Comparison of ENCODE assay signal across 9 cellular contexts in genomic region chr15:92902020-92902419, GRCh38. TPM values are rescaled to one million over a fixed set of nuclear protein-coding genes. Genes with fewer than 3 reads are reported as not detected.
A peak's percentile ranks its signal among the peaks of the same experiment; 100 is the strongest.
DNase-seq lines count a peak whose midpoint lies in the region; ATAC-seq and TF ChIP-seq lines count a peak whose summit lies in the region.
"Had no signal": no experiment of that assay in that cellular context is flagged by ENCODE, and none has a peak within 500 bp of the region (broad histone marks: within the 10 kb centered on the region; RNA-seq: fewer than 3 reads in every experiment).

No MANE protein-coding gene starts in this region.

- no peak overlapping the region for H2BK5ac ChIP-seq in mesendoderm (ENCODE audit: low read length)

- intact Hi-C loops in Right ventricle myocardium superior (cut with DNase I): loop anchor here (5.0 kb wide), 1 partner anchor 70 kb away; no protein-coding TSS in a partner anchor
- intact Hi-C loops in body of pancreas (cut with DNase I): no loop called here
- intact Hi-C loops in vagina (cut with DNase I): loop anchor here (5.0 kb wide), 2 partner anchors 80 to 95 kb away; no protein-coding TSS in a partner anchor

- no peak overlapping the region for H4K8ac ChIP-seq in mesendoderm (ENCODE audit: low read depth, low read length)

- peaks cover 0 to 62% of the 10 kb centered on the region in 2 donors for H3K4me1 ChIP-seq in right atrium auricular region
- peaks cover 51% of the 10 kb centered on the region for H3K4me1 ChIP-seq in body of pancreas
- H3K4me1 ChIP-seq in mesendoderm (ENCODE audit: control insufficient read depth, low read depth, low read length): peaks cover 4% of the 10 kb centered on the region
- peaks cover 63% of the 10 kb centered on the region for H3K4me1 ChIP-seq in vagina

- H4K5ac ChIP-seq in mesendoderm (ENCODE audit: low read length): no peak overlapping the region

- no peak overlapping the region for H3K23ac ChIP-seq in mesendoderm (ENCODE audit: low read length)

- no peak overlapping the region for H3K4me2 ChIP-seq in mesendoderm (ENCODE audit: low read length)

- peak overlapping the region; percentile 60 to 62 for H3K4me3 ChIP-seq in right atrium auricular region
- H3K4me3 ChIP-seq in body of pancreas: peak overlapping the region in 1 of 2 donors; percentile 77
- no peak overlapping the region for H3K4me3 ChIP-seq in mesendoderm (ENCODE audit: low read length)
- H3K4me3 ChIP-seq in vagina: peak overlapping the region; percentile 50 to 55

- H3K36me3 ChIP-seq in right atrium auricular region (peaks cover 7% of the 10 kb centered on the region), body of pancreas (replicated peaks in 1 of 2; ENCODE audit: insufficient read depth in 1 of 2, low read depth in 2 of 2) (no peaks in the 10 kb centered on the region), mesendoderm (ENCODE audit: control insufficient read depth, insufficient read depth, low read length) (no peaks in the 10 kb centered on the region), vagina (peaks cover 0 to 11% of the 10 kb centered on the region in 2 donors)

- H3K9me3 ChIP-seq in right atrium auricular region (no peaks in the 10 kb centered on the region), body of pancreas (no peaks in the 10 kb centered on the region), vagina (no peaks in the 10 kb centered on the region)

- H3K27me3 ChIP-seq in right atrium auricular region: no peaks in the 10 kb centered on the region
- H3K27me3 ChIP-seq in body of pancreas: no peaks in the 10 kb centered on the region
- no peaks in the 10 kb centered on the region for H3K27me3 ChIP-seq in mesendoderm (ENCODE audit: insufficient read depth, low read length, poor library complexity)
- no peaks in the 10 kb centered on the region for H3K27me3 ChIP-seq in vagina

- H3K18ac ChIP-seq in mesendoderm (ENCODE audit: low read length): no peak overlapping the region

- H3K4ac ChIP-seq in mesendoderm (ENCODE audit: low read depth, low read length): no peak overlapping the region

- WGBS in body of pancreas, 2 donors: 0% methylated on average over 2 of the region's 2 CpGs
- WGBS in mesendoderm (ENCODE audit: extremely low coverage, insufficient coverage, low lambda C conversion rate): no CpG with 5 or more reads among the region's 2 CpGs

- peak overlapping the region; percentile 92 to 97 for H3K27ac ChIP-seq in right atrium auricular region
- H3K27ac ChIP-seq in body of pancreas: peak overlapping the region in 3 of 4 donors; percentile 96 to 99 (median 98)
- no peak overlapping the region for H3K27ac ChIP-seq in mesendoderm (ENCODE audit: low read depth, low read length)
- peak overlapping the region; percentile 97 for H3K27ac ChIP-seq in vagina

- TF ChIP-seq POLR2A in body of pancreas (IDR thresholded peaks at IDR 0.05): no peak
- TF ChIP-seq POLR2A in vagina (IDR thresholded peaks at IDR 0.05): no peak

- no peak overlapping the region for H2AK5ac ChIP-seq in mesendoderm (ENCODE audit: low read length)

- ATAC-seq in Right ventricle myocardium superior (ENCODE audit: poor library complexity) (no peak), body of pancreas (no peak)

- no peak for DNase-seq in right atrium auricular region (ENCODE audit: low spot score)
- no peak for DNase-seq in Right ventricle myocardium superior
- no peak for DNase-seq in body of pancreas
- no peak for DNase-seq in mesendoderm
- no peak for DNase-seq in vagina (ENCODE audit: extremely low spot score in 2 of 2)
- DNase-seq in NCI-H1092 treated with DMSO at 0.1 percent for 48 hours (lab: John Stamatoyannopoulos, UW): no peak
- DNase-seq in 8988T: no peak
- no peak for DNase-seq in SW480 (ENCODE audit: low spot score)
- DNase-seq: NCI-H510A treated with DMSO at 0.1 percent for 48 hours had no signal

- no peak overlapping the region for H2BK15ac ChIP-seq in mesendoderm (replicated peaks; ENCODE audit: low read depth)

- H2BK120ac ChIP-seq in mesendoderm (ENCODE audit: low read depth, low read length): no peak overlapping the region

- H3K9ac ChIP-seq in mesendoderm (ENCODE audit: low read length): peak overlapping the region; percentile 50

- H3K79me1 ChIP-seq in mesendoderm (ENCODE audit: low read length): no peaks in the 10 kb centered on the region

- no peak overlapping the region for H3K56ac ChIP-seq in mesendoderm (ENCODE audit: low read length)

- TF ChIP-seq CTCF in right atrium auricular region (IDR thresholded peaks at IDR 0.05): no peak
- no peak for TF ChIP-seq CTCF in body of pancreas (IDR thresholded peaks at IDR 0.05)
- TF ChIP-seq CTCF in vagina (IDR thresholded peaks at IDR 0.05): no peak

- H3K79me2 ChIP-seq in mesendoderm (ENCODE audit: control insufficient read depth, insufficient read depth, low read length): peaks cover 57% of the 10 kb centered on the region

RNA-seq across cellular contexts. Expression of gene CHD2, which starts 1.9 kb away (rescaled TPM):
- total RNA-seq in right atrium auricular region: 10 to 100 TPM; 31.1 to 37.9 TPM
- 43.5 TPM for total RNA-seq in Right ventricle myocardium superior
- total RNA-seq in body of pancreas: 10 to 100 TPM; 63.9 to 70.0 TPM
- polyA plus RNA-seq in mesendoderm (2013, experiment 1 of 2): 46.2 TPM
- polyA plus RNA-seq in mesendoderm (2013, experiment 2 of 2): 51.0 TPM
- total RNA-seq in vagina: 100 TPM
